8 cellular contexts compared by ENCODE assay signal in genomic region chr17:32142038-32142856, GRCh38. TPM values are rescaled to one million over a fixed set of nuclear protein-coding genes. Genes with fewer than 3 reads are reported as not detected.
DNase-seq lines count a peak whose midpoint lies in the region; ATAC-seq and TF ChIP-seq lines count a peak whose summit lies in the region.

Gene RHOT1, plus strand, starts transcription at chr17:32142502. Its CDS starts 191 bp downstream, at chr17:32142693.

- TF ChIP-seq CTCF in AG09319 (IDR thresholded peaks at IDR 0.05; ENCODE audit: low read depth, low read length) = peak; percentile 58
- peak; percentile 63 for TF ChIP-seq CTCF in liver (IDR thresholded peaks at IDR 0.05; ENCODE audit: low read depth, low read length, missing input control)

- H3K4me1 ChIP-seq in liver (ENCODE audit: control insufficient read depth in 4 of 4, insufficient read depth in 4 of 4, low read length in 3 of 4) = peaks cover 6 to 34% (median 23%) of the 10 kb centered on the region in 4 donors

- TF ChIP-seq RAD21 in liver (IDR thresholded peaks at IDR 0.05) = peak in 1 of 2 donors; percentile 15

- ATAC-seq in GM18909 (IDR thresholded peaks at IDR 0.05; ENCODE audit: poor library complexity, unreplicated experiment) = peak; percentile 77
- ATAC-seq in HG03196 (IDR thresholded peaks at IDR 0.05; ENCODE audit: unreplicated experiment) = peak; percentile 82

- H3K36me3 ChIP-seq in liver (ENCODE audit: control insufficient read depth in 4 of 4, insufficient read depth in 3 of 4, low read depth in 1 of 4, low read length in 3 of 4) = no peaks in the 10 kb centered on the region

- peak within 1 kb of the TSS; percentile 75 to 93 for H3K27ac ChIP-seq in liver (ENCODE audit: low read depth in 1 of 2, low read length in 2 of 2)

- under 1% methylated on average over 84 of the region's 84 CpGs for WGBS in liver

- H3K9me3 ChIP-seq in liver (ENCODE audit: control insufficient read depth in 4 of 4, low read length in 3 of 4) = no peaks in the 10 kb centered on the region

- DNase-seq in AG09319 (ENCODE audit: extremely low read depth, low read depth) = no peak
- DNase-seq in NCI-H446 treated with DMSO at 0.1 percent for 48 hours (lab: John Stamatoyannopoulos, UW) = peak; percentile 76
- peak; percentile 76 for DNase-seq in activated CD4-positive, alpha-beta T cell treated with anti-CD3 and anti-CD28 coated beads for 48 hours
- peak; percentile 82 for DNase-seq in dedifferentiated amniotic fluid mesenchymal stem cell (ENCODE audit: extremely low spot score)
- DNase-seq in stimulated activated CD4-positive, alpha-beta T cell treated with anti-CD3 and anti-CD28 coated beads, Interleukin-4, amount 100 ng/mL, for 24 hours = peak; percentile 75

- peak within 1 kb of the TSS; percentile 75 to 95 (median 82) for H3K4me3 ChIP-seq in liver (ENCODE audit: low read depth in 1 of 3, low read length in 3 of 3)

- H3K9ac ChIP-seq in liver (ENCODE audit: low read depth in 1 of 2, low read length in 2 of 2) = peak within 1 kb of the TSS; percentile 84 to 92

- no peaks in the 10 kb centered on the region for H3K27me3 ChIP-seq in liver (ENCODE audit: control insufficient read depth in 4 of 4, insufficient read depth in 4 of 4, low read length in 3 of 4)

TF ChIP-seq in liver, 16 proteins besides CTCF, POLR2A, EP300 and RAD21:
- TF ChIP-seq, protein P1, sequence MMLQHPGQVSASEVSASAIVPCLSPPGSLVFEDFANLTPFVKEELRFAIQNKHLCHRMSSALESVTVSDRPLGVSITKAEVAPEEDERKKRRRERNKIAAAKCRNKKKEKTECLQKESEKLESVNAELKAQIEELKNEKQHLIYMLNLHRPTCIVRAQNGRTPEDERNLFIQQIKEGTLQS (IDR thresholded peaks at IDR 0.05) = no peak
- no peak for TF ChIP-seq GABPA (IDR thresholded peaks at IDR 0.05 in 1 of 2, conservative IDR thresholded peaks at IDR 0.05 in 1 of 2)
- peak; percentile 73 for TF ChIP-seq YY1 (IDR thresholded peaks at IDR 0.05)
- TF ChIP-seq, protein P2, sequence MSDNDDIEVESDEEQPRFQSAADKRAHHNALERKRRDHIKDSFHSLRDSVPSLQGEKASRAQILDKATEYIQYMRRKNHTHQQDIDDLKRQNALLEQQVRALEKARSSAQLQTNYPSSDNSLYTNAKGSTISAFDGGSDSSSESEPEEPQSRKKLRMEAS (IDR thresholded peaks at IDR 0.05) = no peak

RNA-seq across cellular contexts. Expression of gene RHOT1, which starts in this region (rescaled TPM):
- total RNA-seq in liver = 10 to 100 TPM; 20.2 to 43.4 TPM
- 10 to 100 TPM in 1 of 2 donors, 1 to 10 TPM in 1; 8.1 to 14.0 TPM for polyA plus RNA-seq in liver
